ENCODE assay signal across 23 cellular contexts in the genomic region with DNA sequence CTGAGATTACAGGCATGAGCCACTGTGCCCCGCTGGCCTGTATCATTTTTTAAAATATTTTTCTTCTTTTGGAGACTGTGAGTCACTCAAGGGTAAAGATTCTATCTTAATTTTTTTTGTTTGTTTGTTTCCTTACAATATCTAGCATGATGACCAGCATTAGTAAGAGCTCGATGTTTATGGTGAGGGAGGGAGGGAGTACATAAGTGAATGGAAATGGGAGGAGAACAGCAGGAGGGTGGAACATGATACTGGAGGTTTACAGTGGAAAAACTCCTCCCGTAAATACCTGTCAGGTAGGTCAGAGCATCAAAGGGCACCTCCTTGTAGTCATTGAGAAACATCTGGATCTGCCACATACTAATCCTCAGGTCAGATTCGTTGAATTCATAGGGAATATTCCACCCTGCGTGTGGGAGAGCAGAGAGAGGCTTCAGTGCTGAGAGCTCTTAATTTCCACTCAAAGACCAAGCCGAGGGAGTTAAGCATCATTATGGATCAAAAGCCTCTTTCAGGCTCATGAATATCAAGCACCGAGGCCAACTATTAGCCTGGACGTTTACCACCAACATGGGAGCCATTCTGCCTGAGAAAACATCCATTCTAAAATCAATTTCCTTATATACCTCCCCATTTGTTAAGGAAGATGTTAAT. TPM values are rescaled to one million over a fixed set of nuclear protein-coding genes. Genes with fewer than 3 reads are reported as not detected.
DNase-seq lines count a peak whose midpoint lies in the region; ATAC-seq and TF ChIP-seq lines count a peak whose summit lies in the region.
"Had no signal": no experiment of that assay in that cellular context is flagged by ENCODE, and none has a peak within 500 bp of the region (broad histone marks: within the 10 kb centered on the region; RNA-seq: fewer than 3 reads in every experiment).

No MANE protein-coding gene starts in this region.

- no peaks in the 10 kb centered on the region for H3K27me3 Mint-ChIP-seq in activated CD8-positive, alpha-beta memory T cell treated with anti-CD3 and anti-CD28 coated beads, Interleukin-2, amount 10 ng/mL, durations not matched to agents 7 days and 5 days

- H3K27ac ChIP-seq in thoracic aorta, result peak overlapping the region in 1 of 2 donors; percentile 23
- H3K27ac ChIP-seq in brain microvascular endothelial cell, result no peak overlapping the region
- H3K27ac ChIP-seq: adrenal gland, neutrophil had no signal

- ATAC-seq in esophagus mucosa (peak; percentile 87), thoracic aorta (ENCODE audit: insufficient number of reproducible peaks, low FRiP score, low read depth) (no peak)
- ATAC-seq in activated CD8-positive, alpha-beta memory T cell treated with anti-CD3 and anti-CD28 coated beads, Interleukin-2, amount 10 ng/mL, durations not matched to agents 7 days and 5 days, result no peak
- ATAC-seq: left ventricle myocardium superior had no signal

- CTCF ChIA-PET in activated CD8-positive, alpha-beta memory T cell treated with anti-CD3 and anti-CD28 coated beads, Interleukin-2, amount 10 ng/mL, durations not matched to agents 7 days and 5 days (lab: Charles Lee), result interaction anchor here (0.7 to 1.6 kb wide), 3 partner anchors 8 to 177 kb away, joined by 3 to 5 read pairs (median 3); no protein-coding TSS in a partner anchor

- H3K4me1 Mint-ChIP-seq in activated CD8-positive, alpha-beta memory T cell treated with anti-CD3 and anti-CD28 coated beads, Interleukin-2, amount 10 ng/mL, durations not matched to agents 7 days and 5 days, result no peaks in the 10 kb centered on the region
- H3K4me1 Mint-ChIP-seq: activated CD4-positive, alpha-beta T cell treated with anti-CD3 and anti-CD28 coated beads, Interleukin-2, amount 10 ng/mL, durations not matched to agents 7 days and 5 days; CD4-positive, CD25-positive, alpha-beta regulatory T cell had no signal

- H3K4me3 Mint-ChIP-seq in activated CD8-positive, alpha-beta memory T cell treated with anti-CD3 and anti-CD28 coated beads, Interleukin-2, amount 10 ng/mL, durations not matched to agents 7 days and 5 days, result no peak overlapping the region
- H3K4me3 Mint-ChIP-seq: activated CD4-positive, alpha-beta T cell treated with anti-CD3 and anti-CD28 coated beads, Interleukin-2, amount 10 ng/mL, durations not matched to agents 7 days and 5 days; CD4-positive, CD25-positive, alpha-beta regulatory T cell; HFFc6 had no signal

- H3K36me3 ChIP-seq in thoracic aorta, result no peaks in the 10 kb centered on the region
- no peaks in the 10 kb centered on the region for H3K36me3 ChIP-seq in brain microvascular endothelial cell (replicated peaks)
- H3K36me3 ChIP-seq: adrenal gland, esophagus squamous epithelium, neutrophil had no signal

- no peaks in the 10 kb centered on the region for H3K9me3 Mint-ChIP-seq in activated CD8-positive, alpha-beta memory T cell treated with anti-CD3 and anti-CD28 coated beads, Interleukin-2, amount 10 ng/mL, durations not matched to agents 7 days and 5 days (ENCODE audit: low read depth)
- H3K9me3 Mint-ChIP-seq: activated CD4-positive, alpha-beta T cell treated with anti-CD3 and anti-CD28 coated beads, Interleukin-2, amount 10 ng/mL, durations not matched to agents 7 days and 5 days; HFFc6 had no signal

- H3K4me1 ChIP-seq in thoracic aorta (ENCODE audit: control insufficient read depth in 1 of 2, low read depth in 2 of 2), result peaks cover 0 to 9% of the 10 kb centered on the region in 2 donors
- H3K4me1 ChIP-seq: adrenal gland, esophagus squamous epithelium had no signal

- DNase-seq in NCI-H345 (lab: John Stamatoyannopoulos, UW) (peak; percentile 8), NCI-H345 treated with DMSO at 0.1 percent for 48 hours (lab: John Stamatoyannopoulos, UW; ENCODE audit: unreplicated experiment) (no peak), NCI-H524 (lab: John Stamatoyannopoulos, UW) (peak; percentile 19 to 64), thoracic aorta (ENCODE audit: low spot score) (no peak), NOMO-1 treated with DMSO at 0.1 percent for 48 hours (lab: John Stamatoyannopoulos, UW; ENCODE audit: unreplicated experiment) (no peak), brain microvascular endothelial cell (no peak)
- DNase-seq in activated CD8-positive, alpha-beta memory T cell treated with anti-CD3 and anti-CD28 coated beads, Interleukin-2, amount 10 ng/mL, durations not matched to agents 7 days and 5 days, result no peak
- DNase-seq: activated CD4-positive, alpha-beta T cell treated with anti-CD3 and anti-CD28 coated beads, Interleukin-2, amount 10 ng/mL, durations not matched to agents 7 days and 5 days; activated gamma-delta T cell; adrenal gland; CD4-positive, CD25-positive, alpha-beta regulatory T cell; esophagus squamous epithelium; HFFc6; KBM-7; left ventricle myocardium superior; NCI-H226; Right ventricle myocardium superior; stimulated activated CD4-positive, alpha-beta T cell treated with anti-CD3 and anti-CD28 coated beads, Interleukin-12 subunit alpha, Interleukin-12 subunit beta, amount 100 ng/mL, for 4 hours; stimulated activated CD8-positive, alpha-beta memory T cell treated with anti-CD3 and anti-CD28 coated beads, Interleukin-4, amount 100 ng/mL, for 48 hours; substantia nigra; T-helper 1 cell had no signal

- H3K36me3 Mint-ChIP-seq in activated CD8-positive, alpha-beta memory T cell treated with anti-CD3 and anti-CD28 coated beads, Interleukin-2, amount 10 ng/mL, durations not matched to agents 7 days and 5 days, result no peaks in the 10 kb centered on the region
- H3K36me3 Mint-ChIP-seq: CD4-positive, CD25-positive, alpha-beta regulatory T cell had no signal

- TF ChIP-seq CTCF in thoracic aorta (IDR thresholded peaks at IDR 0.05) (no peak), brain microvascular endothelial cell (IDR thresholded peaks at IDR 0.05; ENCODE audit: low read depth, low read length, missing control alignments) (no peak)

- H3K27me3 ChIP-seq in thoracic aorta (replicated peaks; ENCODE audit: insufficient read depth) (no peaks in the 10 kb centered on the region), brain microvascular endothelial cell (replicated peaks) (no peaks in the 10 kb centered on the region)
- H3K27me3 ChIP-seq: adrenal gland, esophagus squamous epithelium, neutrophil had no signal

- peak overlapping the region; percentile 46 for H3K4me3 ChIP-seq in thoracic aorta
- no peak overlapping the region for H3K4me3 ChIP-seq in brain microvascular endothelial cell (ENCODE audit: low read depth, low read length)
- H3K4me3 ChIP-seq: adrenal gland, esophagus squamous epithelium had no signal

- in situ Hi-C loops in brain microvascular endothelial cell (cut with HindIII; ENCODE audit: low pct_ligation_motif_present, low sequenced_read_pairs), result no loop called here

- no peaks in the 10 kb centered on the region for H3K9me3 ChIP-seq in thoracic aorta
- H3K9me3 ChIP-seq: adrenal gland, esophagus squamous epithelium, neutrophil had no signal

- no peak overlapping the region for H3K27ac Mint-ChIP-seq in activated CD8-positive, alpha-beta memory T cell treated with anti-CD3 and anti-CD28 coated beads, Interleukin-2, amount 10 ng/mL, durations not matched to agents 7 days and 5 days
- H3K27ac Mint-ChIP-seq: activated CD4-positive, alpha-beta T cell treated with anti-CD3 and anti-CD28 coated beads, Interleukin-2, amount 10 ng/mL, durations not matched to agents 7 days and 5 days; CD4-positive, CD25-positive, alpha-beta regulatory T cell; HFFc6 had no signal

RNA-seq across cellular contexts. Expression of a gene that starts 51.7 kb away (rescaled TPM):
- 15.1 TPM for total RNA-seq in esophagus mucosa
- 10 to 100 TPM; 18.7 to 34.9 TPM for total RNA-seq in thoracic aorta
- 10 to 100 TPM; 38.6 to 47.7 TPM for total RNA-seq in activated CD8-positive, alpha-beta memory T cell treated with anti-CD3 and anti-CD28 coated beads, Interleukin-2, amount 10 ng/mL, durations not matched to agents 7 days and 5 days

RNA-seq across cellular contexts. Expression of a gene that starts 52.1 kb away (rescaled TPM):
- 17.1 TPM for total RNA-seq in esophagus mucosa
- 10 to 100 TPM; 25.3 to 28.0 TPM for total RNA-seq in thoracic aorta
- total RNA-seq in activated CD8-positive, alpha-beta memory T cell treated with anti-CD3 and anti-CD28 coated beads, Interleukin-2, amount 10 ng/mL, durations not matched to agents 7 days and 5 days, result 10 to 100 TPM; 18.1 to 24.4 TPM

Comparison
In these comparisons a context has a peak if more than half of its experiments do, and no peak if none do; other contexts are left out.
1. DNase-seq: peak in NCI-H345 (single experiment) and NCI-H524 (2 of 2); none in NCI-H345 treated with DMSO at 0.1 percent for 48 hours (single experiment), thoracic aorta (single experiment), NOMO-1 treated with DMSO at 0.1 percent for 48 hours (single experiment), brain microvascular endothelial cell (single experiment) and activated CD8-positive, alpha-beta memory T cell treated with anti-CD3 and anti-CD28 coated beads, Interleukin-2, amount 10 ng/mL, durations not matched to agents 7 days and 5 days (single experiment).